In genomic region chr19:33225458-33225925, GRCh38 we compare ENCODE assay signal across 11 cellular contexts. TPM values are rescaled to one million over a fixed set of nuclear protein-coding genes. Genes with fewer than 3 reads are reported as not detected.
A peak's percentile ranks its signal among the peaks of the same experiment; 100 is the strongest.
DNase-seq lines count a peak whose midpoint lies in the region; ATAC-seq and TF ChIP-seq lines count a peak whose summit lies in the region.
"Had no signal": no experiment of that assay in that cellular context is flagged by ENCODE, and none has a peak within 500 bp of the region (broad histone marks: within the 10 kb centered on the region; RNA-seq: fewer than 3 reads in every experiment).

Gene SLC7A10, minus strand, starts transcription at chr19:33225850. Its CDS starts 147 bp downstream, at chr19:33225703.

- TF ChIP-seq EP300 in transverse colon (IDR thresholded peaks at IDR 0.05; ENCODE audit: low read depth): no peak

- peaks cover 11% of the 10 kb centered on the region for H3K4me1 Mint-ChIP-seq in activated CD4-positive, alpha-beta T cell treated with anti-CD3 and anti-CD28 coated beads for 36 hours
- peaks cover 6% of the 10 kb centered on the region for H3K4me1 Mint-ChIP-seq in chondrocyte (ENCODE audit: low read depth)

- H3K27ac ChIP-seq in lower lobe of right lung: no peak within 1 kb of the TSS
- H3K27ac ChIP-seq in transverse colon: no peak within 1 kb of the TSS
- H3K27ac ChIP-seq: BLaER1, SJSA1 had no signal

- no peak for TF ChIP-seq POLR2A in transverse colon (IDR thresholded peaks at IDR 0.05)

- CTCF ChIA-PET in activated CD4-positive, alpha-beta T cell treated with anti-CD3 and anti-CD28 coated beads for 36 hours (lab: Charles Lee): interaction anchor here (0.7 to 1.5 kb wide), 5 partner anchors 10 to 181 kb away, joined by 3 to 5 read pairs (median 4); no protein-coding TSS in a partner anchor

- peak; percentile 28 for ATAC-seq in activated CD4-positive, alpha-beta T cell treated with anti-CD3 and anti-CD28 coated beads for 36 hours
- ATAC-seq in lower lobe of right lung (peak; percentile 3 to 25), HG02610 (IDR thresholded peaks at IDR 0.05; ENCODE audit: unreplicated experiment) (no peak)

- no peaks in the 10 kb centered on the region for H3K36me3 ChIP-seq in lower lobe of right lung
- H3K36me3 ChIP-seq in transverse colon: no peaks in the 10 kb centered on the region
- H3K36me3 ChIP-seq: BLaER1, SJSA1 had no signal

- peak within 1 kb of the TSS; percentile 45 for H3K4me3 ChIP-seq in lower lobe of right lung
- peak within 1 kb of the TSS in 2 of 4 donors; percentile 33 to 43 for H3K4me3 ChIP-seq in transverse colon
- H3K4me3 ChIP-seq: BLaER1, SJSA1 had no signal

- TF ChIP-seq CTCF in chondrocyte (IDR thresholded peaks at IDR 0.05) (no peak), lower lobe of right lung (IDR thresholded peaks at IDR 0.05) (no peak), subcutaneous adipose tissue (IDR thresholded peaks at IDR 0.05; ENCODE audit: low read depth) (no peak), transverse colon (IDR thresholded peaks at IDR 0.05) (no peak)

- H3K4me1 ChIP-seq in lower lobe of right lung (peaks cover 5% of the 10 kb centered on the region), transverse colon (peaks cover 0 to 22% (median 18%) of the 10 kb centered on the region in 4 donors)

- peak within 1 kb of the TSS; percentile 25 for H3K27ac Mint-ChIP-seq in activated CD4-positive, alpha-beta T cell treated with anti-CD3 and anti-CD28 coated beads for 36 hours
- H3K27ac Mint-ChIP-seq in chondrocyte (ENCODE audit: unreplicated experiment): no peak within 1 kb of the TSS

- DNase-seq in activated CD4-positive, alpha-beta T cell treated with anti-CD3 and anti-CD28 coated beads for 36 hours: no peak
- DNase-seq in activated CD4-positive, alpha-beta T cell treated with anti-CD3 and anti-CD28 coated beads for 4 hours: no peak
- no peak for DNase-seq in chondrocyte (ENCODE audit: low spot score)
- no peak for DNase-seq in lower lobe of right lung
- no peak for DNase-seq in T-helper 9 cell
- no peak for DNase-seq in transverse colon

- 24% methylated on average over 7 of the region's 62 CpGs; no CpG with 5 or more reads in 1 of the 2 donors for WGBS in transverse colon (ENCODE audit: low coverage in 1 of 2), 2 donors

- peak within 1 kb of the TSS; percentile 45 for H3K4me3 Mint-ChIP-seq in activated CD4-positive, alpha-beta T cell treated with anti-CD3 and anti-CD28 coated beads for 36 hours
- peak within 1 kb of the TSS; percentile 60 for H3K4me3 Mint-ChIP-seq in chondrocyte (ENCODE audit: unreplicated experiment)

- in situ Hi-C loops in transverse colon (cut with MboI; ENCODE audit: low pct_ligation_motif_present in 1 of 4, low pct_unique_long_range_greater_than_20kb in 1 of 4, low sequenced_read_pairs in 3 of 4): loop anchor here in 1 of 4 donors (25.0 kb wide), 1 partner anchor 537 kb away; no protein-coding TSS in a partner anchor

- peaks cover 50% of the 10 kb centered on the region for H3K27me3 Mint-ChIP-seq in activated CD4-positive, alpha-beta T cell treated with anti-CD3 and anti-CD28 coated beads for 36 hours
- H3K27me3 Mint-ChIP-seq in chondrocyte (ENCODE audit: low read depth): peaks cover 44% of the 10 kb centered on the region

- peaks cover 14% of the 10 kb centered on the region for H3K9me3 Mint-ChIP-seq in activated CD4-positive, alpha-beta T cell treated with anti-CD3 and anti-CD28 coated beads for 36 hours (ENCODE audit: low read depth)
- H3K9me3 Mint-ChIP-seq in chondrocyte (ENCODE audit: low read depth): peaks cover 16% of the 10 kb centered on the region

- H3K9me3 ChIP-seq in lower lobe of right lung (peaks cover 13% of the 10 kb centered on the region), transverse colon (peaks cover 9 to 17% of the 10 kb centered on the region in 2 donors)

- H3K27me3 ChIP-seq in lower lobe of right lung (ENCODE audit: low read depth) (peaks cover 43% of the 10 kb centered on the region), transverse colon (peaks cover 75% of the 10 kb centered on the region)
- H3K27me3 ChIP-seq: BLaER1 had no signal

- H3K36me3 Mint-ChIP-seq in activated CD4-positive, alpha-beta T cell treated with anti-CD3 and anti-CD28 coated beads for 36 hours (ENCODE audit: low read depth): peaks cover 6% of the 10 kb centered on the region
- H3K36me3 Mint-ChIP-seq in chondrocyte (ENCODE audit: low read depth): peaks cover 8% of the 10 kb centered on the region

- intact Hi-C loops in activated CD4-positive, alpha-beta T cell treated with anti-CD3 and anti-CD28 coated beads for 36 hours (cut with DNase I, micrococcal nuclease): no loop called here
- intact Hi-C loops in lower lobe of right lung (cut with DNase I): no loop called here
- intact Hi-C loops in transverse colon (cut with DNase I; ENCODE audit: low total_unique reads): no loop called here

- POLR2A ChIA-PET in activated CD4-positive, alpha-beta T cell treated with anti-CD3 and anti-CD28 coated beads for 36 hours (lab: Charles Lee): no interaction called here

RNA-seq across cellular contexts. Expression of gene SLC7A10, which starts in this region (rescaled TPM):
- total RNA-seq in activated CD4-positive, alpha-beta T cell treated with anti-CD3 and anti-CD28 coated beads for 36 hours: not detected
- total RNA-seq in chondrocyte: not detected in 3 replicates
- 0.62 TPM for total RNA-seq in lower lobe of right lung
- 100 to 1,000 TPM in 1 of 4 donors, 10 to 100 TPM in 2, 1 to 10 TPM in 1; 1.5 to 130 (median 13.0) TPM for total RNA-seq in subcutaneous adipose tissue
- under 1 TPM in 1 of 4 donors, not detected in 3; 0.48 TPM for total RNA-seq in transverse colon
- total RNA-seq: LHCN-M2, SJSA1 had no signal

Comparison
In these comparisons a context has a peak if more than half of its experiments do, and no peak if none do; other contexts are left out.
1. Peak in ATAC-seq in activated CD4-positive, alpha-beta T cell treated with anti-CD3 and anti-CD28 coated beads for 36 hours; RNA of the gene not detected or under 1 TPM.
2. Peak in ATAC-seq and H3K4me3 ChIP-seq in lower lobe of right lung; RNA of the gene not detected or under 1 TPM.